Comparison of ENCODE assay signal across 8 cellular contexts in genomic region chr2:171160630-171161424, GRCh38. TPM values are rescaled to one million over a fixed set of nuclear protein-coding genes. Genes with fewer than 3 reads are reported as not detected.
DNase-seq lines count a peak whose midpoint lies in the region; ATAC-seq and TF ChIP-seq lines count a peak whose summit lies in the region.

Gene TLK1 (minus strand): TSS chr2:171160893. CDS start chr2:171160428, 465 bp downstream.

- intact Hi-C loops in sciatic nerve (cut with DNase I) = no loop called here

- TF ChIP-seq POLR2A in GM15510 (IDR thresholded peaks at IDR 0.05; ENCODE audit: borderline replicate concordance, extremely low read depth, insufficient read length) = peak; percentile 55

- peak; percentile 55 for ATAC-seq in HG02852 (IDR thresholded peaks at IDR 0.05; ENCODE audit: unreplicated experiment)
- ATAC-seq in sciatic nerve = peak; percentile 85

- DNase-seq in NCI-H1694 (lab: John Stamatoyannopoulos, UW) (peak; percentile 50), T1000 (lab: John Stamatoyannopoulos, UW) (peak; percentile 47), astrocyte of the hippocampus (ENCODE audit: low read depth, low spot score) (peak; percentile 90), hypothalamus (lab: John Stamatoyannopoulos, UW) (peak in 49 of 51 donors; percentile 6 to 86 (median 64)), sciatic nerve (ENCODE audit: low spot score) (peak; percentile 82), OCI-M2 (lab: John Stamatoyannopoulos, UW; ENCODE audit: unreplicated experiment) (no peak)

RNA-seq across cellular contexts. Expression of gene TLK1, which starts in this region (rescaled TPM):
- total RNA-seq in sciatic nerve = 56.8 TPM
